In genomic region chr21:39536835-39537234, GRCh38 we compare ENCODE assay signal across 29 cellular contexts.
"Had no signal": no experiment of that assay in that cellular context is flagged by ENCODE, and none has a peak within 500 bp of the region (broad histone marks: within the 10 kb centered on the region; RNA-seq: fewer than 3 reads in every experiment).

No MANE protein-coding gene starts in this region.

- H3K27ac ChIP-seq: left lung, lower lobe of right lung, pancreas, prostate gland, skin epidermis, suprapubic skin, thoracic aorta, tibial artery, upper lobe of right lung had no signal

- H3K36me3 Mint-ChIP-seq: immature natural killer cell; naive thymus-derived CD8-positive, alpha-beta T cell; stimulated activated effector memory CD8-positive, alpha-beta T cell treated with anti-CD3 and anti-CD28 coated beads, Interleukin-12 subunit alpha, Interleukin-12 subunit beta, amount 100 ng/mL, for 72 hours had no signal

- H3K4me3 Mint-ChIP-seq: immature natural killer cell; naive thymus-derived CD8-positive, alpha-beta T cell; nephron; neural crest cell; stimulated activated effector memory CD8-positive, alpha-beta T cell treated with anti-CD3 and anti-CD28 coated beads, Interleukin-12 subunit alpha, Interleukin-12 subunit beta, amount 100 ng/mL, for 72 hours; stimulated activated naive CD8-positive, alpha-beta T cell treated with anti-CD3 and anti-CD28 coated beads, Interleukin-15, Interleukin-2, amounts not matched to agents 100 ng/mL and 50 ng/mL, for 24 hours had no signal

- H3K27me3 ChIP-seq: left lung, pancreas, suprapubic skin, upper lobe of right lung had no signal

- H3K4me1 Mint-ChIP-seq: immature natural killer cell; naive thymus-derived CD8-positive, alpha-beta T cell; stimulated activated effector memory CD8-positive, alpha-beta T cell treated with anti-CD3 and anti-CD28 coated beads, Interleukin-12 subunit alpha, Interleukin-12 subunit beta, amount 100 ng/mL, for 72 hours had no signal

- ATAC-seq: left lung; lower lobe of right lung; naive thymus-derived CD8-positive, alpha-beta T cell; pancreas; right cardiac atrium; sciatic nerve; stimulated activated effector memory CD8-positive, alpha-beta T cell treated with anti-CD3 and anti-CD28 coated beads, Interleukin-12 subunit alpha, Interleukin-12 subunit beta, amount 100 ng/mL, for 72 hours; upper lobe of right lung had no signal

- H3K4me3 ChIP-seq: left lung, lower lobe of right lung, pancreas, prostate gland, skin epidermis, suprapubic skin, thoracic aorta, tibial artery, upper lobe of right lung had no signal

- H3K4me1 ChIP-seq: left lung, lower lobe of right lung, prostate gland, suprapubic skin, tibial artery, upper lobe of right lung had no signal

- H3K9me3 ChIP-seq: left lung, lower lobe of right lung, pancreas, prostate gland, suprapubic skin, thoracic aorta, tibial artery, upper lobe of right lung had no signal

- DNase-seq: hippocampal formation; immature natural killer cell; kidney; left colon; left lung; lower lobe of right lung; mammary epithelial cell; mesenchymal stem cell; naive thymus-derived CD8-positive, alpha-beta T cell; pancreas; posterior cingulate gyrus; retina; right cardiac atrium; stimulated activated CD4-positive, alpha-beta T cell treated with anti-CD3 and anti-CD28 coated beads, Interleukin-12 subunit alpha, Interleukin-12 subunit beta, amount 100 ng/mL, for 4 hours; stimulated activated CD4-positive, alpha-beta T cell treated with anti-CD3 and anti-CD28 coated beads, Interleukin-15, amount 100 ng/mL, for 24 hours; stimulated activated CD4-positive, alpha-beta T cell treated with anti-CD3 and anti-CD28 coated beads, Interleukin-4, amount 100 ng/mL, for 24 hours; stimulated activated naive CD4-positive, alpha-beta T cell; tibial artery; trophoblast cell; upper lobe of right lung had no signal

- H3K36me3 ChIP-seq: left lung, lower lobe of right lung, pancreas, prostate gland, suprapubic skin, thoracic aorta, tibial artery, upper lobe of right lung had no signal

- H3K9me3 Mint-ChIP-seq: stimulated activated effector memory CD8-positive, alpha-beta T cell treated with anti-CD3 and anti-CD28 coated beads, Interleukin-12 subunit alpha, Interleukin-12 subunit beta, amount 100 ng/mL, for 72 hours; stimulated activated naive CD8-positive, alpha-beta T cell treated with anti-CD3 and anti-CD28 coated beads, Interleukin-15, Interleukin-2, amounts not matched to agents 100 ng/mL and 50 ng/mL, for 24 hours had no signal

- H3K27ac Mint-ChIP-seq: immature natural killer cell; naive thymus-derived CD8-positive, alpha-beta T cell; nephron; stimulated activated effector memory CD8-positive, alpha-beta T cell treated with anti-CD3 and anti-CD28 coated beads, Interleukin-12 subunit alpha, Interleukin-12 subunit beta, amount 100 ng/mL, for 72 hours; stimulated activated naive CD8-positive, alpha-beta T cell treated with anti-CD3 and anti-CD28 coated beads, Interleukin-15, Interleukin-2, amounts not matched to agents 100 ng/mL and 50 ng/mL, for 24 hours had no signal
